In genomic region chr3:12556723-12557471, GRCh38 we compare ENCODE assay signal across 8 cellular contexts. TPM values are rescaled to one million over a fixed set of nuclear protein-coding genes. Genes with fewer than 3 reads are reported as not detected.
DNase-seq lines count a peak whose midpoint lies in the region; ATAC-seq, FAIRE-seq and TF ChIP-seq lines count a peak whose summit lies in the region.

Gene MKRN2 (plus strand): TSS chr3:12557087. CDS start chr3:12557151, 64 bp downstream.

- H3K27ac ChIP-seq in kidney (ENCODE audit: low read depth in 2 of 2, low read length in 2 of 2) = peak within 1 kb of the TSS; percentile 91 to 97

- TF ChIP-seq CTCF in kidney (IDR thresholded peaks at IDR 0.05; ENCODE audit: borderline replicate concordance, extremely low read depth, insufficient read depth) = no peak

- ATAC-seq in GM18868 (IDR thresholded peaks at IDR 0.05; ENCODE audit: unreplicated experiment) (peak; percentile 66), HG03103 (IDR thresholded peaks at IDR 0.05; ENCODE audit: low read depth, unreplicated experiment) (peak; percentile 64)

- H3K9ac ChIP-seq in kidney (ENCODE audit: low read length in 2 of 2) = peak within 1 kb of the TSS; percentile 55 to 92

- H3K4me1 ChIP-seq in kidney (ENCODE audit: control insufficient read depth in 1 of 2, insufficient read depth in 1 of 2, low read depth in 1 of 2, low read length in 2 of 2) = peaks cover 8 to 19% of the 10 kb centered on the region in 2 donors

- DNase-seq in AG08395 (ENCODE audit: low spot score) = peak; percentile 92
- peak; percentile 65 to 90 for DNase-seq in NCI-H446 (lab: John Stamatoyannopoulos, UW)
- DNase-seq in activated CD4-positive, CD25-positive, alpha-beta regulatory T cell treated with anti-CD3 and anti-CD28 coated beads, Interleukin-2, amount 50 U/mL, for 72 hours = peak; percentile 86
- peak; percentile 88 for DNase-seq in cerebellar cortex (ENCODE audit: low spot score)
- DNase-seq in kidney = peak; percentile 96
- DNase-seq in stimulated activated CD4-positive, alpha-beta T cell treated with anti-CD3 and anti-CD28 coated beads, Interleukin-15, amount 100 ng/mL, for 24 hours = peak; percentile 88

- no peak for FAIRE-seq in kidney (lab: Jason Lieb, UNC)

- peak within 1 kb of the TSS; percentile 85 to 95 for H3K4me3 ChIP-seq in kidney (ENCODE audit: low read length in 2 of 2)

- no peaks in the 10 kb centered on the region for H3K9me3 ChIP-seq in kidney (ENCODE audit: control insufficient read depth in 1 of 2, low read length in 2 of 2)

- no peaks in the 10 kb centered on the region for H3K36me3 ChIP-seq in kidney (ENCODE audit: control insufficient read depth in 1 of 2, insufficient read depth in 2 of 2, low read length in 2 of 2)

- intact Hi-C loops in kidney (cut with DNase I) = no loop called here

RNA-seq across cellular contexts. Expression of gene MKRN2, which starts in this region (rescaled TPM):
- 27.0 TPM for total RNA-seq in kidney
- polyA plus RNA-seq in kidney (ENCODE audit: insufficient read depth, low read depth, low replicate concordance) = 15.9 TPM

Comparison
In these comparisons a context has a peak if more than half of its experiments do, and no peak if none do; other contexts are left out.
1. Peak in every context shown above with its lines: DNase-seq, ATAC-seq, H3K4me3 ChIP-seq and H3K27ac ChIP-seq.